1 cellular context compared by ENCODE assay signal in genomic region chr1:1752190-1752589, GRCh38.
TF ChIP-seq lines count a peak whose summit lies in the region.

No MANE protein-coding gene starts in this region.

TF ChIP-seq in HepG2, 621 proteins besides CTCF, POLR2A, EP300 and RAD21:
- TF ChIP-seq SPEN (CRISPR knock-in tag; IDR thresholded peaks at IDR 0.05; ENCODE audit: low read depth) (no peak), ZNF772 (CRISPR knock-in tag; IDR thresholded peaks at IDR 0.05) (no peak), NBN (conservative IDR thresholded peaks at IDR 0.05) (no peak), SP1 (IDR thresholded peaks at IDR 0.05) (no peak), SP1 (CRISPR knock-in tag; IDR thresholded peaks at IDR 0.05) (no peak), TFAP4 (IDR thresholded peaks at IDR 0.05; ENCODE audit: borderline replicate concordance, low read depth) (no peak), PCBP1 (IDR thresholded peaks at IDR 0.05; ENCODE audit: borderline replicate concordance, low read depth, low read length) (no peak), GABPB1 (CRISPR knock-in tag; IDR thresholded peaks at IDR 0.05) (no peak), ARID5B (CRISPR knock-in tag; IDR thresholded peaks at IDR 0.05) (no peak), ATF3 (CRISPR knock-in tag; IDR thresholded peaks at IDR 0.05) (no peak), RARG (CRISPR knock-in tag; IDR thresholded peaks at IDR 0.05; ENCODE audit: low read depth) (no peak), DZIP1 (CRISPR knock-in tag; IDR thresholded peaks at IDR 0.05) (no peak), BRCA1 (CRISPR knock-in tag; IDR thresholded peaks at IDR 0.05) (no peak), RFX1 (IDR thresholded peaks at IDR 0.05) (no peak), ZSCAN20 (CRISPR knock-in tag; IDR thresholded peaks at IDR 0.05; ENCODE audit: borderline replicate concordance) (no peak), TAF1 (CRISPR knock-in tag; IDR thresholded peaks at IDR 0.05) (no peak), MZF1 (CRISPR knock-in tag; IDR thresholded peaks at IDR 0.05; ENCODE audit: borderline replicate concordance) (no peak), ZNF576 (CRISPR knock-in tag; IDR thresholded peaks at IDR 0.05) (no peak), PHB2 (IDR thresholded peaks at IDR 0.05; ENCODE audit: partially characterized antibody) (no peak)
